In the genomic region with DNA sequence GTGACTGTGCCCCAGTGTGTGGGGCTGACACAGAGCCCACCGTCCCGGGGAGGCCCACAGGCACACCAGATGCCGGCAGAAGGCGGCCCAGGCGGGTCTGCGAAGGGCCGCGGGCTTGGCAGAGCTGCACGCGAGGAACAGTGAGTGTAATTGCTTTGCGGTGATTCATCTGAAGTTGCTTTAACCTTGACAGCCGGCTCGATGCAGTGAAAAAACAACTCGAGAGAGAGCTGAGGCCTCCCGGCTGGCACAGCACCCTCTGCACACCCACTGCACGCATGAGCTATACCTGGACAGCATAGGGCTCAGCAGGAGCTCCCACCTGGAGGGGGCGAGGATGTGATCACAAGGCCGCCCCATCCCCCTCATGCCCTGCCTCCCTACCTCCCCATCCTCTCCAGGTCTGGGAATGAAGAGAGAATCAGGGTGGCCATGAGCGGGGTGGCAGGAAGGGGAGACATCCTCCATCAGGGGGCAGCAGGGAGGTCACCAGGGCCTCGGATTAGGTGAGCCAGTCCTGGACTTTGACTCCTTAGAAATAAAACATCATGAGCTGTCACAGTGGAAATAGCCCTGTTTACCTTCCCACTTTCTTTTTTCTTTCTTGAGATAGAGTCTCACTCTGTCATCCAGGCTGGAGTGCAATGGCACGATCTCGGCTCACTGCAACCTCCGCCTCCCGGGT, we compare ENCODE assay signal across 9 cellular contexts.
DNase-seq lines count a peak whose midpoint lies in the region; ATAC-seq and TF ChIP-seq lines count a peak whose summit lies in the region.
"Had no signal": no experiment of that assay in that cellular context is flagged by ENCODE, and none has a peak within 500 bp of the region (broad histone marks: within the 10 kb centered on the region; RNA-seq: fewer than 3 reads in every experiment).

No MANE protein-coding gene starts in this region.

- no peaks in the 10 kb centered on the region; the same call in 1 of the 2 replicates for H3K27me3 ChIP-seq in Panc1 (ENCODE audit: control insufficient read depth, insufficient read depth, low read length)

- POLR2A ChIA-PET in Panc1 (lab: Charles Lee), result interaction anchor here (0.6 kb wide), 1 partner anchor 259 kb away, joined by 12 read pairs; no protein-coding TSS in a partner anchor

- no peak for DNase-seq in GM13977 (ENCODE audit: low spot score)
- no peak for DNase-seq in Panc1 (ENCODE audit: low read depth, low spot score)
- peak; percentile 32 for DNase-seq in fibroblast of villous mesenchyme (ENCODE audit: low read depth)
- peak; percentile 32 for DNase-seq in sciatic nerve (ENCODE audit: low spot score)
- no peak for DNase-seq in pons (ENCODE audit: low spot score)
- no peak for DNase-seq in hippocampal formation (lab: John Stamatoyannopoulos, UW)
- DNase-seq: stimulated activated CD4-positive, alpha-beta T cell treated with anti-CD3 and anti-CD28 coated beads, Interleukin-15, amount 100 ng/mL, for 24 hours had no signal

- no TSS peak for BruUV-seq in Panc1 (replicated peaks; lab: Mats Ljungman, UMichigan)

- ATAC-seq in Panc1, result peak; percentile 86
- ATAC-seq in sciatic nerve, result no peak
- ATAC-seq in HG03280 (IDR thresholded peaks at IDR 0.05; ENCODE audit: unreplicated experiment), result no peak
- ATAC-seq in HG02588 (IDR thresholded peaks at IDR 0.05; ENCODE audit: unreplicated experiment), result no peak

- peaks cover 9% of the 10 kb centered on the region; the same call in 1 of the 2 replicates for H3K4me1 ChIP-seq in Panc1 (ENCODE audit: control insufficient read depth, insufficient read depth, low read length)

- H3K4me3 ChIP-seq in Panc1 (ENCODE audit: low read depth in 2 of 2, low read length in 2 of 2), result no peak overlapping the region
- H3K4me3 ChIP-seq in fibroblast of villous mesenchyme (ENCODE audit: low read depth, low read length), result no peak overlapping the region

- no peaks in the 10 kb centered on the region for H3K36me3 ChIP-seq in Panc1 (ENCODE audit: control insufficient read depth, insufficient read depth, low read length)

- CTCF ChIA-PET in Panc1 (lab: Charles Lee), result interaction anchor here (0.7 kb wide), 1 partner anchor 389 kb away, joined by 3 read pairs; no protein-coding TSS in a partner anchor

- no peaks in the 10 kb centered on the region for H3K9me3 ChIP-seq in Panc1 (ENCODE audit: control insufficient read depth, insufficient read depth, low read depth, low read length)

- H3K27ac ChIP-seq in Panc1 (ENCODE audit: low read length), result no peak overlapping the region

- in situ Hi-C loops in GM13977 (cut with MboI; ENCODE audit: low pct_unique_long_range_greater_than_20kb, low sequenced_read_pairs, unreplicated experiment), result no loop called here
- in situ Hi-C loops in Panc1 (cut with HindIII; ENCODE audit: low pct_unique_long_range_greater_than_20kb, low sequenced_read_pairs), result no loop called here

- TF ChIP-seq CTCF in GM13977 (IDR thresholded peaks at IDR 0.05; ENCODE audit: extremely low read depth, insufficient read depth, missing control alignments), result peak; percentile 20
- TF ChIP-seq CTCF in Panc1 (IDR thresholded peaks at IDR 0.05), result no peak; the same call in 1 of the 2 replicates
- TF ChIP-seq CTCF in fibroblast of villous mesenchyme (IDR thresholded peaks at IDR 0.05; ENCODE audit: insufficient read depth, low read depth, low read length), result no peak

- intact Hi-C loops in Panc1 (cut with micrococcal nuclease; ENCODE audit: unreplicated experiment), result no loop called here
- intact Hi-C loops in sciatic nerve (cut with DNase I), result no loop called here

Comparison
In these comparisons a context has a peak if more than half of its experiments do, and no peak if none do; other contexts are left out.
1. DNase-seq: peak in fibroblast of villous mesenchyme (single experiment) and sciatic nerve (single experiment); none in GM13977 (single experiment), Panc1 (single experiment), pons (single experiment) and hippocampal formation (0 of 2).